In genomic region chr13:112697756-112698655, GRCh38 we compare ENCODE assay signal across 17 cellular contexts. TPM values are rescaled to one million over a fixed set of nuclear protein-coding genes. Genes with fewer than 3 reads are reported as not detected.
DNase-seq lines count a peak whose midpoint lies in the region; ATAC-seq and TF ChIP-seq lines count a peak whose summit lies in the region.
"Had no signal": no experiment of that assay in that cellular context is flagged by ENCODE, and none has a peak within 500 bp of the region (broad histone marks: within the 10 kb centered on the region; RNA-seq: fewer than 3 reads in every experiment).

No MANE protein-coding gene starts in this region.

- H3K27me3 ChIP-seq in Panc1 (ENCODE audit: control insufficient read depth, insufficient read depth, low read length): no peaks in the 10 kb centered on the region
- H3K27me3 ChIP-seq: BLaER1 treated with 17β-estradiol and CSF1 and Interleukin-3, amounts not matched to agents 10 nM and 100 nM; colonic mucosa; ovary had no signal

- in situ Hi-C loops in Panc1 (cut with HindIII; ENCODE audit: low pct_unique_long_range_greater_than_20kb, low sequenced_read_pairs): no loop called here

- H3K27ac ChIP-seq in Panc1 (ENCODE audit: low read length): peak overlapping the region; percentile 29; the same call in 1 of the 2 replicates
- H3K27ac ChIP-seq: colonic mucosa, HL-60, ovary had no signal

- H3K4me1 ChIP-seq in Panc1 (ENCODE audit: control insufficient read depth, insufficient read depth, low read length): peaks cover 26% of the 10 kb centered on the region
- H3K4me1 ChIP-seq: colonic mucosa had no signal

- no TSS peak for BruUV-seq in Panc1 (replicated peaks; lab: Mats Ljungman, UMichigan)

- no peak overlapping the region for H3K4me3 ChIP-seq in Panc1 (ENCODE audit: low read depth in 2 of 2, low read length in 2 of 2)
- H3K4me3 ChIP-seq: BLaER1 treated with 17β-estradiol and CSF1 and Interleukin-3, amounts not matched to agents 10 nM and 100 nM; colonic mucosa; ovary had no signal

- H3K36me3 Mint-ChIP-seq in progenitor cell of endocrine pancreas (ENCODE audit: insufficient read depth): peaks cover 5% of the 10 kb centered on the region
- no peaks in the 10 kb centered on the region for H3K36me3 Mint-ChIP-seq in T-helper 2 cell treated with Interferon-gamma antibody and Interleukin-4, amounts not matched to agents 5 μg/mL and 100 μg/mL, for 36 hours (ENCODE audit: low read depth)

- intact Hi-C loops in Panc1 (cut with micrococcal nuclease; ENCODE audit: unreplicated experiment): no loop called here

- POLR2A ChIA-PET in Panc1 (lab: Charles Lee): no interaction called here

- H3K4me1 Mint-ChIP-seq in progenitor cell of endocrine pancreas (ENCODE audit: low read depth): peaks cover 33% of the 10 kb centered on the region
- peaks cover 25% of the 10 kb centered on the region for H3K4me1 Mint-ChIP-seq in T-helper 2 cell treated with Interferon-gamma antibody and Interleukin-4, amounts not matched to agents 5 μg/mL and 100 μg/mL, for 36 hours (ENCODE audit: low read depth)

- no peaks in the 10 kb centered on the region; the same call in 1 of the 2 replicates for H3K36me3 ChIP-seq in Panc1 (ENCODE audit: control insufficient read depth, insufficient read depth, low read length)
- H3K36me3 ChIP-seq: colonic mucosa, ovary had no signal

- ATAC-seq in Panc1 (no peak), HG02588 (IDR thresholded peaks at IDR 0.05; ENCODE audit: unreplicated experiment) (no peak), GM19397 (IDR thresholded peaks at IDR 0.05; ENCODE audit: unreplicated experiment) (no peak)
- ATAC-seq: T-cell had no signal

- no peaks in the 10 kb centered on the region for H3K27me3 Mint-ChIP-seq in progenitor cell of endocrine pancreas
- H3K27me3 Mint-ChIP-seq in T-helper 2 cell treated with Interferon-gamma antibody and Interleukin-4, amounts not matched to agents 5 μg/mL and 100 μg/mL, for 36 hours (ENCODE audit: low read depth): no peaks in the 10 kb centered on the region
- H3K27me3 Mint-ChIP-seq: memory B cell, T-cell had no signal

- H3K9me3 Mint-ChIP-seq in progenitor cell of endocrine pancreas (ENCODE audit: low read depth): no peaks in the 10 kb centered on the region
- H3K9me3 Mint-ChIP-seq in T-helper 2 cell treated with Interferon-gamma antibody and Interleukin-4, amounts not matched to agents 5 μg/mL and 100 μg/mL, for 36 hours: no peaks in the 10 kb centered on the region
- H3K9me3 Mint-ChIP-seq: memory B cell, T-cell had no signal

- TF ChIP-seq CTCF in Panc1 (IDR thresholded peaks at IDR 0.05): no peak
- TF ChIP-seq CTCF in progenitor cell of endocrine pancreas (IDR thresholded peaks at IDR 0.05; ENCODE audit: unreplicated experiment): no peak

- no peak overlapping the region for H3K4me3 Mint-ChIP-seq in progenitor cell of endocrine pancreas (ENCODE audit: low read depth)
- H3K4me3 Mint-ChIP-seq in T-helper 2 cell treated with Interferon-gamma antibody and Interleukin-4, amounts not matched to agents 5 μg/mL and 100 μg/mL, for 36 hours: no peak overlapping the region
- H3K4me3 Mint-ChIP-seq: memory B cell, T-cell had no signal

- H3K9me3 ChIP-seq in Panc1 (ENCODE audit: control insufficient read depth, insufficient read depth, low read depth, low read length): no peaks in the 10 kb centered on the region
- H3K9me3 ChIP-seq: BLaER1 treated with 17β-estradiol and CSF1 and Interleukin-3, amounts not matched to agents 10 nM and 100 nM; colonic mucosa; ovary had no signal

- peak overlapping the region; percentile 80 for H3K27ac Mint-ChIP-seq in progenitor cell of endocrine pancreas
- H3K27ac Mint-ChIP-seq in T-helper 2 cell treated with Interferon-gamma antibody and Interleukin-4, amounts not matched to agents 5 μg/mL and 100 μg/mL, for 36 hours: no peak overlapping the region
- H3K27ac Mint-ChIP-seq: memory B cell, T-cell had no signal

- DNase-seq in COR-L47 (lab: John Stamatoyannopoulos, UW) (peak; percentile 23), Panc1 (ENCODE audit: low read depth, low spot score) (no peak), islet precursor cell (peak; percentile 72), progenitor cell of endocrine pancreas (ENCODE audit: low spot score, unreplicated experiment) (no peak), kidney glomerular epithelial cell (lab: John Stamatoyannopoulos, UW) (no peak)
- DNase-seq in T-helper 2 cell treated with Interferon-gamma antibody and Interleukin-4, amounts not matched to agents 5 μg/mL and 100 μg/mL, for 36 hours (ENCODE audit: low spot score): no peak
- DNase-seq: colonic mucosa, DMS79 treated with DMSO at 0.1 percent for 48 hours, NCI-H526, RPMI8226, T-cell had no signal

- CTCF ChIA-PET in Panc1 (lab: Charles Lee): no interaction called here

RNA-seq across cellular contexts. Expression of gene ATP11A, which starts 8.2 kb away (rescaled TPM):
- 85.8 TPM for total RNA-seq in Panc1 (2021; ENCODE audit: unreplicated experiment)
- polyA plus RNA-seq in Panc1 (2012; ENCODE audit: insufficient read length): 63.9 TPM
- total RNA-seq in progenitor cell of endocrine pancreas: 100 and 109 TPM in 2 replicates

Comparison
In these comparisons a context has a peak if more than half of its experiments do, and no peak if none do; other contexts are left out.
1. DNase-seq: peak in COR-L47 (single experiment) and islet precursor cell (single experiment); none in Panc1 (single experiment), progenitor cell of endocrine pancreas (single experiment), kidney glomerular epithelial cell (single experiment) and T-helper 2 cell treated with Interferon-gamma antibody and Interleukin-4, amounts not matched to agents 5 μg/mL and 100 μg/mL, for 36 hours (single experiment).